In genomic region chr21:44093761-44094160, GRCh38 we compare ENCODE assay signal across 22 cellular contexts. TPM values are rescaled to one million over a fixed set of nuclear protein-coding genes. Genes with fewer than 3 reads are reported as not detected.
DNase-seq lines count a peak whose midpoint lies in the region; ATAC-seq, FAIRE-seq and TF ChIP-seq lines count a peak whose summit lies in the region.
"Had no signal": no experiment of that assay in that cellular context is flagged by ENCODE, and none has a peak within 500 bp of the region (broad histone marks: within the 10 kb centered on the region; RNA-seq: fewer than 3 reads in every experiment).

No MANE protein-coding gene starts in this region.

- no peaks in the 10 kb centered on the region for H3K27me3 ChIP-seq in testis
- H3K27me3 ChIP-seq: foreskin keratinocyte, vagina had no signal

- intact Hi-C loops in activated CD8-positive, alpha-beta T cell treated with anti-CD3 and anti-CD28 coated beads for 36 hours (cut with micrococcal nuclease), result no loop called here
- intact Hi-C loops in natural killer cell (cut with micrococcal nuclease) (no loop called here), testis (cut with DNase I; ENCODE audit: low total_unique reads) (no loop called here)

- peaks cover 40% of the 10 kb centered on the region for H3K36me3 Mint-ChIP-seq in activated CD8-positive, alpha-beta T cell treated with anti-CD3 and anti-CD28 coated beads, Interleukin-2, amount 10 ng/mL, durations not matched to agents 7 days and 5 days (ENCODE audit: low read depth)
- H3K36me3 Mint-ChIP-seq in activated CD8-positive, alpha-beta T cell treated with anti-CD3 and anti-CD28 coated beads for 36 hours (ENCODE audit: low read depth), result peaks cover 37% of the 10 kb centered on the region
- H3K36me3 Mint-ChIP-seq in chondrocyte (ENCODE audit: low read depth) (peaks cover 25% of the 10 kb centered on the region), natural killer cell (peaks cover 7% of the 10 kb centered on the region)

- H3K9me3 Mint-ChIP-seq in activated CD8-positive, alpha-beta T cell treated with anti-CD3 and anti-CD28 coated beads, Interleukin-2, amount 10 ng/mL, durations not matched to agents 7 days and 5 days (ENCODE audit: insufficient read depth), result no peaks in the 10 kb centered on the region
- H3K9me3 Mint-ChIP-seq in activated CD8-positive, alpha-beta T cell treated with anti-CD3 and anti-CD28 coated beads for 36 hours, result no peaks in the 10 kb centered on the region
- H3K9me3 Mint-ChIP-seq in chondrocyte (ENCODE audit: low read depth) (no peaks in the 10 kb centered on the region), natural killer cell (no peaks in the 10 kb centered on the region)

- DNase-seq in activated CD8-positive, alpha-beta T cell treated with anti-CD3 and anti-CD28 coated beads, Interleukin-2, amount 10 ng/mL, durations not matched to agents 7 days and 5 days, result peak; percentile 14
- DNase-seq in activated CD8-positive, alpha-beta T cell treated with anti-CD3 and anti-CD28 coated beads for 36 hours, result no peak
- DNase-seq in chondrocyte (ENCODE audit: low spot score) (peak; percentile 43), natural killer cell (no peak), testis (peak; percentile 10), NCI-H82 (lab: John Stamatoyannopoulos, UW) (no peak), HTR-8/SVneo (ENCODE audit: insufficient read length, low spot score) (no peak), globus pallidus (ENCODE audit: low spot score) (no peak)
- DNase-seq: activated gamma-delta T cell, DND-41, foreskin keratinocyte, H7, left cardiac atrium, NCI-H1048, NCI-H2081, NCI-H526 treated with DMSO at 0.1 percent for 48 hours, PC-9 had no signal

- POLR2A ChIA-PET in activated CD8-positive, alpha-beta T cell treated with anti-CD3 and anti-CD28 coated beads, Interleukin-2, amount 10 ng/mL, durations not matched to agents 7 days and 5 days (lab: Charles Lee), result interaction anchor here (0.9 to 1.1 kb wide), 2 partner anchors 9 to 37 kb away, joined by 3 read pairs; no protein-coding TSS in a partner anchor
- POLR2A ChIA-PET in activated CD8-positive, alpha-beta T cell treated with anti-CD3 and anti-CD28 coated beads for 36 hours (lab: Charles Lee), result interaction anchor here (0.6 to 3.5 kb wide), 4 partner anchors 8 to 81 kb away, joined by 3 to 18 read pairs (median 5); partner anchors contain the start of gene TRAPPC10

- CTCF ChIA-PET in activated CD8-positive, alpha-beta T cell treated with anti-CD3 and anti-CD28 coated beads, Interleukin-2, amount 10 ng/mL, durations not matched to agents 7 days and 5 days (lab: Charles Lee), result interaction anchor here (1.8 kb wide), 2 partner anchors 10 to 80 kb away, joined by 4 read pairs; no protein-coding TSS in a partner anchor
- CTCF ChIA-PET in activated CD8-positive, alpha-beta T cell treated with anti-CD3 and anti-CD28 coated beads for 36 hours (lab: Charles Lee), result interaction anchor here (1.7 kb wide), 1 partner anchor 10 kb away, joined by 8 read pairs; no protein-coding TSS in a partner anchor

- no peak overlapping the region for H3K4me3 ChIP-seq in testis
- H3K4me3 ChIP-seq: PC-9, vagina had no signal

- TF ChIP-seq POLR2A in testis (IDR thresholded peaks at IDR 0.05), result no peak

- no peak for ATAC-seq in activated CD8-positive, alpha-beta T cell treated with anti-CD3 and anti-CD28 coated beads, Interleukin-2, amount 10 ng/mL, durations not matched to agents 7 days and 5 days
- ATAC-seq in activated CD8-positive, alpha-beta T cell treated with anti-CD3 and anti-CD28 coated beads for 36 hours, result no peak
- no peak for ATAC-seq in natural killer cell
- ATAC-seq: foreskin keratinocyte, left cardiac atrium had no signal

- H3K27me3 Mint-ChIP-seq in activated CD8-positive, alpha-beta T cell treated with anti-CD3 and anti-CD28 coated beads, Interleukin-2, amount 10 ng/mL, durations not matched to agents 7 days and 5 days (ENCODE audit: low read depth), result no peaks in the 10 kb centered on the region
- H3K27me3 Mint-ChIP-seq in activated CD8-positive, alpha-beta T cell treated with anti-CD3 and anti-CD28 coated beads for 36 hours, result no peaks in the 10 kb centered on the region
- no peaks in the 10 kb centered on the region for H3K27me3 Mint-ChIP-seq in chondrocyte (ENCODE audit: low read depth)
- no peaks in the 10 kb centered on the region for H3K27me3 Mint-ChIP-seq in natural killer cell (ENCODE audit: low read depth in 2 of 2)

- H3K9me3 ChIP-seq in testis, result no peaks in the 10 kb centered on the region
- H3K9me3 ChIP-seq: vagina had no signal

- H3K4me3 Mint-ChIP-seq in activated CD8-positive, alpha-beta T cell treated with anti-CD3 and anti-CD28 coated beads, Interleukin-2, amount 10 ng/mL, durations not matched to agents 7 days and 5 days, result no peak overlapping the region
- H3K4me3 Mint-ChIP-seq in activated CD8-positive, alpha-beta T cell treated with anti-CD3 and anti-CD28 coated beads for 36 hours, result no peak overlapping the region
- no peak overlapping the region for H3K4me3 Mint-ChIP-seq in chondrocyte (ENCODE audit: unreplicated experiment)
- no peak overlapping the region for H3K4me3 Mint-ChIP-seq in natural killer cell

- H3K27ac ChIP-seq in testis, result no peak overlapping the region
- H3K27ac ChIP-seq: foreskin keratinocyte, KMS-11, PC-9, vagina had no signal

- H3K4me1 Mint-ChIP-seq in activated CD8-positive, alpha-beta T cell treated with anti-CD3 and anti-CD28 coated beads, Interleukin-2, amount 10 ng/mL, durations not matched to agents 7 days and 5 days (ENCODE audit: low read depth), result peaks cover 23% of the 10 kb centered on the region
- H3K4me1 Mint-ChIP-seq in activated CD8-positive, alpha-beta T cell treated with anti-CD3 and anti-CD28 coated beads for 36 hours (ENCODE audit: low read depth), result peaks cover 24% of the 10 kb centered on the region
- H3K4me1 Mint-ChIP-seq in chondrocyte (ENCODE audit: low read depth), result peaks cover 16% of the 10 kb centered on the region
- H3K4me1 Mint-ChIP-seq in natural killer cell, result peaks cover 23 to 33% of the 10 kb centered on the region in 2 donors

- no peak for TF ChIP-seq CTCF in activated CD8-positive, alpha-beta T cell treated with anti-CD3 and anti-CD28 coated beads for 36 hours (IDR thresholded peaks at IDR 0.05)
- TF ChIP-seq CTCF in chondrocyte (IDR thresholded peaks at IDR 0.05), result no peak
- TF ChIP-seq CTCF in natural killer cell (IDR thresholded peaks at IDR 0.05), result no peak
- TF ChIP-seq CTCF in testis (IDR thresholded peaks at IDR 0.05), result no peak

- no peaks in the 10 kb centered on the region for H3K4me1 ChIP-seq in testis
- H3K4me1 ChIP-seq: foreskin keratinocyte, vagina had no signal

- FAIRE-seq in HTR-8/SVneo (lab: Jason Lieb, UNC), result no peak
- FAIRE-seq: astrocyte, colon, GM18507 had no signal

- WGBS in testis, 2 donors, result 90 to 94% methylated on average over 9 of the region's 9 CpGs

- no peaks in the 10 kb centered on the region for H3K36me3 ChIP-seq in testis (ENCODE audit: low read depth, missing control alignments)

- H3K27ac Mint-ChIP-seq in activated CD8-positive, alpha-beta T cell treated with anti-CD3 and anti-CD28 coated beads, Interleukin-2, amount 10 ng/mL, durations not matched to agents 7 days and 5 days, result no peak overlapping the region
- no peak overlapping the region for H3K27ac Mint-ChIP-seq in activated CD8-positive, alpha-beta T cell treated with anti-CD3 and anti-CD28 coated beads for 36 hours
- no peak overlapping the region for H3K27ac Mint-ChIP-seq in chondrocyte (ENCODE audit: unreplicated experiment)
- H3K27ac Mint-ChIP-seq in natural killer cell, result peak overlapping the region; percentile 29 to 70

RNA-seq across cellular contexts. Expression of gene PWP2, which starts 13.4 kb away (rescaled TPM):
- total RNA-seq in activated CD8-positive, alpha-beta T cell treated with anti-CD3 and anti-CD28 coated beads, Interleukin-2, amount 10 ng/mL, durations not matched to agents 7 days and 5 days, result 1 to 10 TPM; 2.9 to 8.0 TPM
- 10 to 100 TPM in 1 of 2 experiments, 1 to 10 TPM in 1; 9.3 to 10.1 TPM for total RNA-seq in activated CD8-positive, alpha-beta T cell treated with anti-CD3 and anti-CD28 coated beads for 36 hours
- 0.36 to 2.5 TPM (median 1.9 TPM) in 3 replicates for total RNA-seq in chondrocyte
- total RNA-seq in natural killer cell, result 10 to 100 TPM; 28.5 to 32.7 (median 32.7) TPM
- total RNA-seq in testis, result 10 to 100 TPM in 1 of 2 donors, 1 to 10 TPM in 1; 7.8 to 23.7 TPM
- polyA plus RNA-seq in testis (ENCODE audit: insufficient read depth, low read depth, low replicate concordance), result 10.8 TPM

RNA-seq across cellular contexts. Expression of gene GATD3, which starts 39.7 kb away (rescaled TPM):
- 10 to 100 TPM in 1 of 2 experiments, 1 to 10 TPM in 1; 8.2 to 10.6 TPM for total RNA-seq in activated CD8-positive, alpha-beta T cell treated with anti-CD3 and anti-CD28 coated beads, Interleukin-2, amount 10 ng/mL, durations not matched to agents 7 days and 5 days
- total RNA-seq in activated CD8-positive, alpha-beta T cell treated with anti-CD3 and anti-CD28 coated beads for 36 hours, result 10 to 100 TPM; 10.3 to 11.8 TPM
- total RNA-seq in chondrocyte, result 4.4 to 9.5 TPM (median 4.5 TPM) in 3 replicates
- total RNA-seq in natural killer cell, result 10 to 100 TPM; 24.8 to 37.1 (median 27.8) TPM
- 10 to 100 TPM; 20.1 to 78.3 TPM for total RNA-seq in testis
- 19.0 TPM for polyA plus RNA-seq in testis (ENCODE audit: insufficient read depth, low read depth, low replicate concordance)

Comparison
In these comparisons a context has a peak if more than half of its experiments do, and no peak if none do; other contexts are left out.
1. DNase-seq: peak in activated CD8-positive, alpha-beta T cell treated with anti-CD3 and anti-CD28 coated beads, Interleukin-2, amount 10 ng/mL, durations not matched to agents 7 days and 5 days (single experiment), chondrocyte (single experiment) and testis (single experiment); none in activated CD8-positive, alpha-beta T cell treated with anti-CD3 and anti-CD28 coated beads for 36 hours (single experiment), natural killer cell (single experiment), NCI-H82 (single experiment), HTR-8/SVneo (single experiment) and globus pallidus (single experiment).
2. H3K27ac Mint-ChIP-seq: peak in natural killer cell (2 of 2); none in activated CD8-positive, alpha-beta T cell treated with anti-CD3 and anti-CD28 coated beads, Interleukin-2, amount 10 ng/mL, durations not matched to agents 7 days and 5 days (single experiment), activated CD8-positive, alpha-beta T cell treated with anti-CD3 and anti-CD28 coated beads for 36 hours (single experiment) and chondrocyte (single experiment).